ENCODE assay signal across 1 cellular context in the genomic region with DNA sequence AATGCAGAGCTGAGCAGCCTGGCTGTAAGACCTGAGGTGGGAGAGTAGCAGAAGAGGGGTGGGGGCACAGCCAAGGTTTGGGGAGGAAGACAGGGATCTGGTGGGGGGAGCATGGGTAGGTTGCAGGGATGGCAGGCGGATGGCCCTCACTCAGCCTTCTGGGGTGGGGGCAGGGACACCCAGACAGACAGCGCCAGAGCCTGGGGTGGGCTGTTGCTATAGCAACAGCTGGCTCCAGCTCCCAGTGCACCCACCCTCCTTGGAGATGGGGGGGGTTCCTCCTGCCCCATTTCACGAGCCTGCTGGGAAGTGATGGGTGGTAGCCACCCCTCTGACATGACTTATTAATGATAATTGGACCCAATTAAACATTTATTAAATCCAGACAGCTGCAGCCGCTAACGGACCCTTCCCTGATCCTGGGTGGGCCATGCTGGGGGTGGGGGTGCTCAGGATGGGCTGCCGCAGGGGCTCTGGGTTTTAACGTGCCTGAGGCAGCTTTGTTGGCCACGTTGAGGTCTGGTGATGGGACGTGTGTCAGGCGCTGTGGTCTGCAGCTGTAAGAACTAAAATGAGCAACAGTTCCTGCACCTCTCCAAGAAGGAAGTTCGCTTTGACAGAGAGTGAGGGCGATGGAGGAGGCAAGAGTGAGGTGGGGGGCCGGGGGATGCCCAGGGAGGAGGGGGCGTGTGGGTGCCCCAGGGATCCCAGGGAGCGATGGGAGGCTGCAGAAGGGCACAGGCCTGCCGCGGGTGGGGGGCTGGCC.
TF ChIP-seq lines count a peak whose summit lies in the region.

No MANE protein-coding gene starts in this region.

TF ChIP-seq in H1, 55 proteins besides CTCF, POLR2A, EP300 and RAD21:
- TF ChIP-seq CHD1 (IDR thresholded peaks at IDR 0.05; ENCODE audit: low read depth, low read length) (no peak), GTF2F1 (IDR thresholded peaks at IDR 0.05; ENCODE audit: borderline replicate concordance, low read depth, low read length) (no peak), BACH1 (IDR thresholded peaks at IDR 0.05; ENCODE audit: low read length) (no peak), RFX5 (IDR thresholded peaks at IDR 0.05; ENCODE audit: borderline replicate concordance, low read depth, low read length) (no peak), MAFK (IDR thresholded peaks at IDR 0.05; ENCODE audit: low read depth, low read length) (no peak), RXRA (IDR thresholded peaks at IDR 0.05; ENCODE audit: insufficient read depth, low read depth, low read length) (no peak), SAP30 (IDR thresholded peaks at IDR 0.05; ENCODE audit: insufficient read depth, insufficient replicate concordance, low read length) (no peak), TAF1 (IDR thresholded peaks at IDR 0.05; ENCODE audit: low read depth, low read length) (no peak), TEAD4 (IDR thresholded peaks at IDR 0.05; ENCODE audit: low read depth, low read length) (no peak), SP1 (IDR thresholded peaks at IDR 0.05; ENCODE audit: low read depth, low read length) (no peak), NANOG (IDR thresholded peaks at IDR 0.05; ENCODE audit: insufficient read depth, low read depth, low read length, poor library complexity, severe bottlenecking) (no peak), HDAC6 (IDR thresholded peaks at IDR 0.05; ENCODE audit: low read depth, low read length) (no peak), SP4 (IDR thresholded peaks at IDR 0.05; ENCODE audit: low read length) (no peak), FOSL1 (IDR thresholded peaks at IDR 0.05; ENCODE audit: insufficient read depth, low read depth, low read length) (no peak), KDM4A (IDR thresholded peaks at IDR 0.05; ENCODE audit: low read depth, low read length, severe bottlenecking) (no peak), CREB1 (IDR thresholded peaks at IDR 0.05) (no peak)
- TF ChIP-seq, protein P1, sequence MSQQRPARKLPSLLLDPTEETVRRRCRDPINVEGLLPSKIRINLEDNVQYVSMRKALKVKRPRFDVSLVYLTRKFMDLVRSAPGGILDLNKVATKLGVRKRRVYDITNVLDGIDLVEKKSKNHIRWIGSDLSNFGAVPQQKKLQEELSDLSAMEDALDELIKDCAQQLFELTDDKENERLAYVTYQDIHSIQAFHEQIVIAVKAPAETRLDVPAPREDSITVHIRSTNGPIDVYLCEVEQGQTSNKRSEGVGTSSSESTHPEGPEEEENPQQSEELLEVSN (IDR thresholded peaks at IDR 0.05): no peak
